Comparison of ENCODE assay signal across 12 cellular contexts in genomic region chr5:157828031-157828948, GRCh38. TPM values are rescaled to one million over a fixed set of nuclear protein-coding genes. Genes with fewer than 3 reads are reported as not detected.
DNase-seq lines count a peak whose midpoint lies in the region; ATAC-seq, FAIRE-seq and TF ChIP-seq lines count a peak whose summit lies in the region.
"Had no signal": no experiment of that assay in that cellular context is flagged by ENCODE, and none has a peak within 500 bp of the region (broad histone marks: within the 10 kb centered on the region; RNA-seq: fewer than 3 reads in every experiment).

No MANE protein-coding gene starts in this region.

- H3K9ac ChIP-seq in adipocyte (ENCODE audit: low read length) = no peak overlapping the region

- H3K9me3 ChIP-seq in A549 (no peaks in the 10 kb centered on the region), adipocyte (ENCODE audit: control insufficient read depth, low read length) (no peaks in the 10 kb centered on the region)
- H3K9me3 ChIP-seq: lower lobe of right lung, suprapubic skin had no signal

- TF ChIP-seq EP300 in A549 (IDR thresholded peaks at IDR 0.05) = no peak

- no peak overlapping the region for H3K4me3 ChIP-seq in A549
- no peak overlapping the region for H3K4me3 ChIP-seq in adipocyte (ENCODE audit: low read length)
- H3K4me3 ChIP-seq: lower lobe of right lung, suprapubic skin had no signal

- TF ChIP-seq RAD21 in A549 (conservative IDR thresholded peaks at IDR 0.05 in 1 of 2, IDR thresholded peaks at IDR 0.05 in 1 of 2) = no peak

- H3K27me3 ChIP-seq in adipocyte (replicated peaks; ENCODE audit: control insufficient read depth, insufficient read depth, low read length) = no peaks in the 10 kb centered on the region
- H3K27me3 ChIP-seq: suprapubic skin had no signal

- TF ChIP-seq CTCF in A549 (IDR thresholded peaks at IDR 0.05) (no peak), D721Med (IDR thresholded peaks at IDR 0.05; ENCODE audit: insufficient read depth, missing control alignments) (no peak), GM10266 (IDR thresholded peaks at IDR 0.05; ENCODE audit: control insufficient read depth, insufficient read depth, low read depth, missing control alignments) (no peak)

- no peaks in the 10 kb centered on the region for H3K36me3 ChIP-seq in adipocyte (ENCODE audit: control insufficient read depth, insufficient read depth, low read length, severe bottlenecking)
- H3K36me3 ChIP-seq: lower lobe of right lung, suprapubic skin had no signal

- ATAC-seq in A549 (no peak), GM21576 (IDR thresholded peaks at IDR 0.05; ENCODE audit: unreplicated experiment) (peak; percentile 41), GM19324 (IDR thresholded peaks at IDR 0.05; ENCODE audit: low FRiP score, unreplicated experiment) (no peak)

- H3K4me2 ChIP-seq in A549 = no peak overlapping the region

- 70% methylated on average over 8 of the region's 8 CpGs for WGBS in A549 (ENCODE audit: missing lambda C conversion rate)

- POLR2A ChIA-PET in A549 (lab: Yijun Ruan, JAX) = interaction anchor here (0.6 kb wide), 1 partner anchor 222 kb away, joined by 3 read pairs; no protein-coding TSS in a partner anchor

- CTCF ChIA-PET in A549 (lab: Yijun Ruan, JAX) = interaction anchor here (0.7 to 1.3 kb wide), 8 partner anchors 10 to 1278 kb away, joined by 3 to 8 read pairs (median 4); no protein-coding TSS in a partner anchor

- FAIRE-seq in A549 (lab: Jason Lieb, UNC) = no peak
- FAIRE-seq in D721Med (lab: Jason Lieb, UNC) = no peak

- H3K27ac ChIP-seq in A549 = no peak overlapping the region
- H3K27ac ChIP-seq: lower lobe of right lung, suprapubic skin had no signal

- no peak for TF ChIP-seq POLR2A in A549 (IDR thresholded peaks at IDR 0.05; ENCODE audit: low read length)

- DNase-seq in A549 (ENCODE audit: low read depth in 1 of 2, low spot score in 1 of 2) (no peak), adipocyte (ENCODE audit: low read depth) (peak; percentile 15), lung microvascular endothelial cell (ENCODE audit: low read depth in 2 of 2) (peak; percentile 8 to 32), D721Med (ENCODE audit: insufficient read length, low spot score) (no peak), GM10266 (ENCODE audit: extremely low spot score) (no peak), NCI-H1092 treated with DMSO at 0.1 percent for 48 hours (lab: John Stamatoyannopoulos, UW) (no peak)
- DNase-seq: activated T-cell treated with anti-CD3 and anti-CD28 coated beads, Interleukin-2, amount 50 U/mL, for 48 hours; CD8-positive, alpha-beta memory T cell; lower lobe of right lung had no signal

- H3K4me1 ChIP-seq in A549 (peaks cover 13% of the 10 kb centered on the region; the same call in 2 of the 3 replicates), adipocyte (ENCODE audit: control insufficient read depth, insufficient read depth, low read length) (peaks cover 14% of the 10 kb centered on the region)

TF ChIP-seq in A549, 52 proteins besides CTCF, POLR2A, EP300 and RAD21:
- TF ChIP-seq RFX5 (IDR thresholded peaks at IDR 0.05) (no peak), MAFK (IDR thresholded peaks at IDR 0.05; ENCODE audit: partially characterized antibody) (peak; percentile 12), ZSCAN20 (CRISPR knock-in tag; IDR thresholded peaks at IDR 0.05) (no peak), ZFP36 (IDR thresholded peaks at IDR 0.05; ENCODE audit: borderline replicate concordance, partially characterized antibody) (no peak)

RNA-seq across cellular contexts. Expression of gene CLINT1, which starts 30.7 kb away (rescaled TPM):
- polyA plus RNA-seq in A549 (2011; rRNA removed) (185 and 240 TPM in 2 replicates), A549 (2017; fragmentation: RNase III; extraction: RNeasy Plus Mini Kit Qiagen cat#74134 plus additional on column Dnase treatment) (89.7 to 93.1 TPM (median 92.0 TPM) in 3 replicates)
- 98.2 and 145 TPM in 2 replicates for polyA plus RNA-seq in A549 (2012; cell fraction: cytosol; rRNA removed)
- polyA plus RNA-seq in A549 (2012; cell fraction: nucleus; rRNA removed) = 117 and 204 TPM in 2 replicates
- 342 and 417 TPM in 2 replicates for polyA minus RNA-seq in A549 (2011; rRNA and poly(A)+ RNA removed)
- total RNA-seq in lung microvascular endothelial cell = 73.2 and 86.7 TPM in 2 replicates

Comparison
In these comparisons a context has a peak if more than half of its experiments do, and no peak if none do; other contexts are left out.
1. DNase-seq: peak in adipocyte (single experiment) and lung microvascular endothelial cell (2 of 2); none in A549 (0 of 2), D721Med (single experiment), GM10266 (single experiment) and NCI-H1092 treated with DMSO at 0.1 percent for 48 hours (single experiment).